Comparison of ENCODE assay signal across 2 cellular contexts in genomic region chr10:60315311-60315710, GRCh38.
TF ChIP-seq lines count a peak whose summit lies in the region.

No MANE protein-coding gene starts in this region.

TF ChIP-seq in SK-N-SH, 30 proteins besides CTCF, POLR2A, EP300 and RAD21:
- TF ChIP-seq GABPA (IDR thresholded peaks at IDR 0.05; ENCODE audit: low read depth): no peak
- no peak for TF ChIP-seq TAF1 (IDR thresholded peaks at IDR 0.05; ENCODE audit: borderline replicate concordance, low read depth, low read length)
- no peak for TF ChIP-seq SIN3A (IDR thresholded peaks at IDR 0.05; ENCODE audit: borderline replicate concordance, low read depth, low read length)
- no peak for TF ChIP-seq IRF3 (IDR thresholded peaks at IDR 0.05; ENCODE audit: low read depth, low read length)
- no peak for TF ChIP-seq CHD2 (IDR thresholded peaks at IDR 0.05; ENCODE audit: low read length, partially characterized antibody)
- TF ChIP-seq RFX5 (IDR thresholded peaks at IDR 0.05; ENCODE audit: low read length): no peak
- TF ChIP-seq FOXJ3 (CRISPR knock-in tag; IDR thresholded peaks at IDR 0.05): no peak
- TF ChIP-seq ELF1 (IDR thresholded peaks at IDR 0.05): no peak
- TF ChIP-seq RCOR1 (IDR thresholded peaks at IDR 0.05; ENCODE audit: low read length): no peak
- no peak for TF ChIP-seq FOXM1 (IDR thresholded peaks at IDR 0.05; ENCODE audit: low read depth)
- TF ChIP-seq MEF2A (IDR thresholded peaks at IDR 0.05; ENCODE audit: borderline replicate concordance, low read depth): no peak
- no peak for TF ChIP-seq FOSL2 (IDR thresholded peaks at IDR 0.05; ENCODE audit: borderline replicate concordance, low read depth)
- TF ChIP-seq NFIC (IDR thresholded peaks at IDR 0.05; ENCODE audit: borderline replicate concordance): no peak
- TF ChIP-seq MAX (IDR thresholded peaks at IDR 0.05; ENCODE audit: low read depth): no peak
- TF ChIP-seq TEAD4 (IDR thresholded peaks at IDR 0.05; ENCODE audit: borderline replicate concordance, insufficient read depth): no peak
- TF ChIP-seq USF1 (IDR thresholded peaks at IDR 0.05; ENCODE audit: borderline replicate concordance, low read depth): no peak

TF ChIP-seq in endothelial cell of umbilical vein, 7 proteins besides CTCF, POLR2A, EP300 and RAD21:
- TF ChIP-seq MYC (IDR thresholded peaks at IDR 0.05; ENCODE audit: low read depth, low read length): no peak
- no peak for TF ChIP-seq GATA2 (IDR thresholded peaks at IDR 0.05; ENCODE audit: insufficient read depth, insufficient read length, low read depth, low read length)
- TF ChIP-seq EZH2 (IDR thresholded peaks at IDR 0.05; ENCODE audit: borderline replicate concordance, low read depth, low read length, severe bottlenecking): no peak
- no peak for TF ChIP-seq JUN (IDR thresholded peaks at IDR 0.05; ENCODE audit: borderline replicate concordance, insufficient read depth, insufficient read length, low read depth)
- peak; percentile 39 for TF ChIP-seq FOS (IDR thresholded peaks at IDR 0.05; ENCODE audit: borderline replicate concordance, insufficient read depth, low read length)
- TF ChIP-seq POLR2AphosphoS5 (IDR thresholded peaks at IDR 0.05; ENCODE audit: insufficient read depth, low read depth, low read length): no peak
- no peak for TF ChIP-seq MAX (IDR thresholded peaks at IDR 0.05; ENCODE audit: insufficient read depth, insufficient read length)
TF ChIP-seq in endothelial cell of umbilical vein: peak in this region for 1.
